ENCODE assay signal across 1 cellular context in the genomic region with DNA sequence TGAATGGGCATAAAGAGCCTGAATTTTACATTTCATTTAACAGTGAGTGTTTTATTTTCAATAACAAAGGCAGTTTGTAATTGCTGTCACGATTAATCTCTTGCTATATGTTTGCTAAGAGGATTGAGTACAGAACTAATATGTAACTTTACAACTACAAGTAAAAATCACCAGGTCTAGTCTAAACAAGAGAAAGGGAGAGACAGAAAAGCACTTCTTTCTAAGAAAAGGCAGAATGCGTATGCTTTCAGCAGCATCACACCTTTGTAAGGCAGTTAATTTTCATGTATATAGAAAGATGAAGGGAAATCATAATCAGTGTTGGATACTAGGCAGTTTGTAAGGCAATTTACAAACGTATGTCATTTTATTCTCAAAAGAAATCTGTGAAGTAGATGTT.
TF ChIP-seq lines count a peak whose summit lies in the region.

No MANE protein-coding gene starts in this region.

TF ChIP-seq in WTC11, 78 proteins besides CTCF, POLR2A, EP300 and RAD21 (continued from another document):
- TF ChIP-seq PRRX2 (CRISPR knock-in tag; IDR thresholded peaks at IDR 0.05) (no peak), NFE2L1 (CRISPR knock-in tag; IDR thresholded peaks at IDR 0.05) (no peak), OVOL2 (CRISPR knock-in tag; IDR thresholded peaks at IDR 0.05; ENCODE audit: borderline replicate concordance) (no peak), MYBL2 (CRISPR knock-in tag; IDR thresholded peaks at IDR 0.05) (no peak), JAZF1 (CRISPR knock-in tag; IDR thresholded peaks at IDR 0.05) (no peak), TEAD1 (CRISPR knock-in tag; IDR thresholded peaks at IDR 0.05) (no peak), CREM (CRISPR knock-in tag; IDR thresholded peaks at IDR 0.05) (no peak)
- TF ChIP-seq, protein P1, sequence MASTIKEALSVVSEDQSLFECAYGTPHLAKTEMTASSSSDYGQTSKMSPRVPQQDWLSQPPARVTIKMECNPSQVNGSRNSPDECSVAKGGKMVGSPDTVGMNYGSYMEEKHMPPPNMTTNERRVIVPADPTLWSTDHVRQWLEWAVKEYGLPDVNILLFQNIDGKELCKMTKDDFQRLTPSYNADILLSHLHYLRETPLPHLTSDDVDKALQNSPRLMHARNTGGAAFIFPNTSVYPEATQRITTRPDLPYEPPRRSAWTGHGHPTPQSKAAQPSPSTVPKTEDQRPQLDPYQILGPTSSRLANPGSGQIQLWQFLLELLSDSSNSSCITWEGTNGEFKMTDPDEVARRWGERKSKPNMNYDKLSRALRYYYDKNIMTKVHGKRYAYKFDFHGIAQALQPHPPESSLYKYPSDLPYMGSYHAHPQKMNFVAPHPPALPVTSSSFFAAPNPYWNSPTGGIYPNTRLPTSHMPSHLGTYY (CRISPR knock-in tag; IDR thresholded peaks at IDR 0.05), result no peak
